Comparison of ENCODE assay signal across 1 cellular context in the genomic region with DNA sequence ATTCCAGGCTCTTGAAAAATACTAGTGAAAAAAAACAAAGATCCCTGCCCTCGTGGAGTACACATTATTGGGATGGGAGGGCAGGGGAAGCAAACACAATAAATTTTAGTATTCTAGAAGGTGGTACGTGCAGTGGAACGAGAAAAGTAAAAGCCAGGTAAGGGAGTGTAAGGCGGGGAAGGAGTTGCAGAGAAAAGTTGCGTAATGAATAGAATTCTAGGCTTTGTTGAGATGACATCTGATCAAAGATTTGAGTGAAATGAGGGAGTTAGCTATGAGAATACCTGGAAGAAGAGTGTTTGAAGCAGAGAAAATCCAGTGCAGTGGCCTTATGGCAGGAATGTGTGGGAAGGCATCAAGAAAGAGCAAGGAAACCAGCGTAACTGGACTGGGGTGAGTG.
TF ChIP-seq lines count a peak whose summit lies in the region.

No MANE protein-coding gene starts in this region.

TF ChIP-seq in HepG2, 621 proteins besides CTCF, POLR2A, EP300 and RAD21:
- TF ChIP-seq ZNF335 (CRISPR knock-in tag; IDR thresholded peaks at IDR 0.05) (no peak), CEBPG (CRISPR knock-in tag; IDR thresholded peaks at IDR 0.05) (peak; percentile 30; the same call in 1 of the 2 replicates), NFYC (CRISPR knock-in tag; IDR thresholded peaks at IDR 0.05) (no peak), ZNF234 (CRISPR knock-in tag; conservative IDR thresholded peaks at IDR 0.05) (no peak), CEBPB (IDR thresholded peaks at IDR 0.05; ENCODE audit: borderline replicate concordance, low read depth, low read length) (peak; percentile 82), ZNF878 (CRISPR knock-in tag; IDR thresholded peaks at IDR 0.05) (0 out of 2 replicates have a peak, but pooled peaks have one; percentile 24), HMGA1 (CRISPR knock-in tag; conservative IDR thresholded peaks at IDR 0.05) (no peak), MTF2 (CRISPR knock-in tag; IDR thresholded peaks at IDR 0.05; ENCODE audit: borderline replicate concordance) (no peak), TOE1 (CRISPR knock-in tag; IDR thresholded peaks at IDR 0.05) (no peak), ZNF496 (CRISPR knock-in tag; IDR thresholded peaks at IDR 0.05; ENCODE audit: insufficient replicate concordance) (no peak), ZNF616 (CRISPR knock-in tag; IDR thresholded peaks at IDR 0.05; ENCODE audit: low read depth) (no peak), ZNF879 (CRISPR knock-in tag; IDR thresholded peaks at IDR 0.05) (no peak), ZFP37 (CRISPR knock-in tag; IDR thresholded peaks at IDR 0.05; ENCODE audit: borderline replicate concordance) (no peak), CBFB (CRISPR knock-in tag; IDR thresholded peaks at IDR 0.05) (no peak), BORCS8-MEF2B (CRISPR knock-in tag; IDR thresholded peaks at IDR 0.05) (no peak)
- TF ChIP-seq, protein P1, sequence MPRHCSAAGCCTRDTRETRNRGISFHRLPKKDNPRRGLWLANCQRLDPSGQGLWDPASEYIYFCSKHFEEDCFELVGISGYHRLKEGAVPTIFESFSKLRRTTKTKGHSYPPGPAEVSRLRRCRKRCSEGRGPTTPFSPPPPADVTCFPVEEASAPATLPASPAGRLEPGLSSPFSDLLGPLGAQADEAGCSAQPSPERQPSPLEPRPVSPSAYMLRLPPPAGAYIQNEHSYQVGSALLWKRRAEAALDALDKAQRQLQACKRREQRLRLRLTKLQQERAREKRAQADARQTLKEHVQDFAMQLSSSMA (CRISPR knock-in tag; IDR thresholded peaks at IDR 0.05) = no peak
- TF ChIP-seq, protein P2, sequence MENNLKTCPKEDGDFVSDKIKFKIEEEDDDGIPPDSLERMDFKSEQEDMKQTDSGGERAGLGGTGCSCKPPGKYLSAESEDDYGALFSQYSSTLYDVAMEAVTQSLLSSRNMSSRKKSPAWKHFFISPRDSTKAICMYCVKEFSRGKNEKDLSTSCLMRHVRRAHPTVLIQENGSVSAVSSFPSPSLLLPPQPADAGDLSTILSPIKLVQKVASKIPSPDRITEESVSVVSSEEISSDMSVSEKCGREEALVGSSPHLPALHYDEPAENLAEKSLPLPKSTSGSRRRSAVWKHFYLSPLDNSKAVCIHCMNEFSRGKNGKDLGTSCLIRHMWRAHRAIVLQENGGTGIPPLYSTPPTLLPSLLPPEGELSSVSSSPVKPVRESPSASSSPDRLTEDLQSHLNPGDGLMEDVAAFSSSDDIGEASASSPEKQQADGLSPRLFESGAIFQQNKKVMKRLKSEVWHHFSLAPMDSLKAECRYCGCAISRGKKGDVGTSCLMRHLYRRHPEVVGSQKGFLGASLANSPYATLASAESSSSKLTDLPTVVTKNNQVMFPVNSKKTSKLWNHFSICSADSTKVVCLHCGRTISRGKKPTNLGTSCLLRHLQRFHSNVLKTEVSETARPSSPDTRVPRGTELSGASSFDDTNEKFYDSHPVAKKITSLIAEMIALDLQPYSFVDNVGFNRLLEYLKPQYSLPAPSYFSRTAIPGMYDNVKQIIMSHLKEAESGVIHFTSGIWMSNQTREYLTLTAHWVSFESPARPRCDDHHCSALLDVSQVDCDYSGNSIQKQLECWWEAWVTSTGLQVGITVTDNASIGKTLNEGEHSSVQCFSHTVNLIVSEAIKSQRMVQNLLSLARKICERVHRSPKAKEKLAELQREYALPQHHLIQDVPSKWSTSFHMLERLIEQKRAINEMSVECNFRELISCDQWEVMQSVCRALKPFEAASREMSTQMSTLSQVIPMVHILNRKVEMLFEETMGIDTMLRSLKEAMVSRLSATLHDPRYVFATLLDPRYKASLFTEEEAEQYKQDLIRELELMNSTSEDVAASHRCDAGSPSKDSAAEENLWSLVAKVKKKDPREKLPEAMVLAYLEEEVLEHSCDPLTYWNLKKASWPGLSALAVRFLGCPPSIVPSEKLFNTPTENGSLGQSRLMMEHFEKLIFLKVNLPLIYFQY (CRISPR knock-in tag; IDR thresholded peaks at IDR 0.05; ENCODE audit: borderline replicate concordance) = no peak
- TF ChIP-seq, protein P3, sequence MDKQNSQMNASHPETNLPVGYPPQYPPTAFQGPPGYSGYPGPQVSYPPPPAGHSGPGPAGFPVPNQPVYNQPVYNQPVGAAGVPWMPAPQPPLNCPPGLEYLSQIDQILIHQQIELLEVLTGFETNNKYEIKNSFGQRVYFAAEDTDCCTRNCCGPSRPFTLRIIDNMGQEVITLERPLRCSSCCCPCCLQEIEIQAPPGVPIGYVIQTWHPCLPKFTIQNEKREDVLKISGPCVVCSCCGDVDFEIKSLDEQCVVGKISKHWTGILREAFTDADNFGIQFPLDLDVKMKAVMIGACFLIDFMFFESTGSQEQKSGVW (CRISPR knock-in tag; IDR thresholded peaks at IDR 0.05; ENCODE audit: borderline replicate concordance) = no peak
- TF ChIP-seq, protein P4, sequence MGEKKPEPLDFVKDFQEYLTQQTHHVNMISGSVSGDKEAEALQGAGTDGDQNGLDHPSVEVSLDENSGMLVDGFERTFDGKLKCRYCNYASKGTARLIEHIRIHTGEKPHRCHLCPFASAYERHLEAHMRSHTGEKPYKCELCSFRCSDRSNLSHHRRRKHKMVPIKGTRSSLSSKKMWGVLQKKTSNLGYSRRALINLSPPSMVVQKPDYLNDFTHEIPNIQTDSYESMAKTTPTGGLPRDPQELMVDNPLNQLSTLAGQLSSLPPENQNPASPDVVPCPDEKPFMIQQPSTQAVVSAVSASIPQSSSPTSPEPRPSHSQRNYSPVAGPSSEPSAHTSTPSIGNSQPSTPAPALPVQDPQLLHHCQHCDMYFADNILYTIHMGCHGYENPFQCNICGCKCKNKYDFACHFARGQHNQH (CRISPR knock-in tag; IDR thresholded peaks at IDR 0.05) = no peak
- TF ChIP-seq, protein P5, sequence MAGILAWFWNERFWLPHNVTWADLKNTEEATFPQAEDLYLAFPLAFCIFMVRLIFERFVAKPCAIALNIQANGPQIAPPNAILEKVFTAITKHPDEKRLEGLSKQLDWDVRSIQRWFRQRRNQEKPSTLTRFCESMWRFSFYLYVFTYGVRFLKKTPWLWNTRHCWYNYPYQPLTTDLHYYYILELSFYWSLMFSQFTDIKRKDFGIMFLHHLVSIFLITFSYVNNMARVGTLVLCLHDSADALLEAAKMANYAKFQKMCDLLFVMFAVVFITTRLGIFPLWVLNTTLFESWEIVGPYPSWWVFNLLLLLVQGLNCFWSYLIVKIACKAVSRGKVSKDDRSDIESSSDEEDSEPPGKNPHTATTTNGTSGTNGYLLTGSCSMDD (CRISPR knock-in tag; IDR thresholded peaks at IDR 0.05) = no peak
- TF ChIP-seq, protein P6, sequence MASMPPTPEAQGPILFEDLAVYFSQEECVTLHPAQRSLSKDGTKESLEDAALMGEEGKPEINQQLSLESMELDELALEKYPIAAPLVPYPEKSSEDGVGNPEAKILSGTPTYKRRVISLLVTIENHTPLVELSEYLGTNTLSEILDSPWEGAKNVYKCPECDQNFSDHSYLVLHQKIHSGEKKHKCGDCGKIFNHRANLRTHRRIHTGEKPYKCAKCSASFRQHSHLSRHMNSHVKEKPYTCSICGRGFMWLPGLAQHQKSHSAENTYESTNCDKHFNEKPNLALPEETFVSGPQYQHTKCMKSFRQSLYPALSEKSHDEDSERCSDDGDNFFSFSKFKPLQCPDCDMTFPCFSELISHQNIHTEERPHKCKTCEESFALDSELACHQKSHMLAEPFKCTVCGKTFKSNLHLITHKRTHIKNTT (CRISPR knock-in tag; IDR thresholded peaks at IDR 0.05) = no peak
